In genomic region chr16:769201-769769, GRCh38 we compare ENCODE assay signal across 1 cellular context.
A peak's percentile ranks its signal among the peaks of the same experiment; 100 is the strongest.
TF ChIP-seq lines count a peak whose summit lies in the region.

No MANE protein-coding gene starts in this region.

TF ChIP-seq in HepG2, 621 proteins besides CTCF, POLR2A, EP300 and RAD21:
- TF ChIP-seq ZFX (CRISPR knock-in tag; IDR thresholded peaks at IDR 0.05; ENCODE audit: low read depth) (peak; percentile 29; the same call in 1 of the 2 replicates), ZNF713 (CRISPR knock-in tag; IDR thresholded peaks at IDR 0.05) (no peak)
TF ChIP-seq in HepG2: peak in this region for 1.
